Comparison of ENCODE assay signal across 11 cellular contexts in the genomic region with DNA sequence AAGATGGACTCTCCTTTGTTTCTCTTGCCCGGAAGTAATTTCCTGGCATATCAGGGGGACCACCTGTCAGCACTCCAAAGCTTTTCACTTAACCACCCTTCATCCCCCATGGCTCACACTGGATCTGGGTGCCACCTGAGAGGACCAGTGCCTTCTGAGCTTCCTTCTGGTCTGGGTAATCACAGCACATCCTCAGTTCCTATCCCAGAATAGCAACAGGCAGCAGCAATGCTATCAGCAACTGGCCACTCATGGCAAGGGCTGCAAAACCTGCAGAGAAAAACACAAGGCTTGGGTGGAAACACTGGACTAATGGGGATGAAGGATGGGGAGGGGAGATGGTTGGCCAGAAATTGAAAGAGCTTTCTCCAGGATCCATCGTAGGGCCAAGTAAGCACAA. TPM values are rescaled to one million over a fixed set of nuclear protein-coding genes. Genes with fewer than 3 reads are reported as not detected.
"Had no signal": no experiment of that assay in that cellular context is flagged by ENCODE, and none has a peak within 500 bp of the region (broad histone marks: within the 10 kb centered on the region; RNA-seq: fewer than 3 reads in every experiment).

No MANE protein-coding gene starts in this region.

- H2AFZ ChIP-seq: neural progenitor cell, parathyroid adenoma had no signal

- H3K4me3 ChIP-seq: esophagus squamous epithelium, left lung, neural progenitor cell had no signal

- H3K4me3 Mint-ChIP-seq: activated B cell treated with CpG ODN at 0.5 μM for 24 hours; activated CD4-positive, alpha-beta T cell treated with anti-CD3 and anti-CD28 coated beads, Interleukin-2, amount 10 ng/mL, durations not matched to agents 24 days and 14 days; neural progenitor cell had no signal

- DNase-seq: activated B cell treated with CpG ODN at 0.5 μM for 24 hours; activated CD4-positive, alpha-beta T cell treated with anti-CD3 and anti-CD28 coated beads, Interleukin-2, amount 10 ng/mL, durations not matched to agents 24 days and 14 days; activated naive CD4-positive, alpha-beta T cell treated with Interleukin-2 at 50 U/mL for 16 hours; esophagus squamous epithelium; foreskin fibroblast; left lung; mesendoderm; small intestine had no signal

- H3K9me3 Mint-ChIP-seq: activated B cell treated with CpG ODN at 0.5 μM for 24 hours; activated CD4-positive, alpha-beta T cell treated with anti-CD3 and anti-CD28 coated beads, Interleukin-2, amount 10 ng/mL, durations not matched to agents 24 days and 14 days had no signal

- H3K4me1 ChIP-seq: esophagus squamous epithelium, left lung, neural progenitor cell, parathyroid adenoma had no signal

- H3K27me3 ChIP-seq: esophagus squamous epithelium, left lung, neural progenitor cell had no signal

- H3K4me1 Mint-ChIP-seq: activated B cell treated with CpG ODN at 0.5 μM for 24 hours; activated CD4-positive, alpha-beta T cell treated with anti-CD3 and anti-CD28 coated beads, Interleukin-2, amount 10 ng/mL, durations not matched to agents 24 days and 14 days had no signal

- ATAC-seq: left lung had no signal

- H3K27ac Mint-ChIP-seq: activated B cell treated with CpG ODN at 0.5 μM for 24 hours; activated CD4-positive, alpha-beta T cell treated with anti-CD3 and anti-CD28 coated beads, Interleukin-2, amount 10 ng/mL, durations not matched to agents 24 days and 14 days; neural progenitor cell had no signal

- H3K4me2 ChIP-seq: neural progenitor cell had no signal

- H3K36me3 ChIP-seq: esophagus squamous epithelium, left lung had no signal

- H3K79me2 ChIP-seq: parathyroid adenoma had no signal

- H3K9me3 ChIP-seq: esophagus squamous epithelium, left lung had no signal

- H3K27ac ChIP-seq: esophagus squamous epithelium, left lung, neural progenitor cell, parathyroid adenoma had no signal

RNA-seq across cellular contexts. Expression of a gene that starts 59.9 kb away (rescaled TPM):
- total RNA-seq: cardiac septum, esophagus squamous epithelium had no signal
